ENCODE assay signal across 24 cellular contexts in genomic region chr20:58274384-58274783, GRCh38.
"Had no signal": no experiment of that assay in that cellular context is flagged by ENCODE, and none has a peak within 500 bp of the region (broad histone marks: within the 10 kb centered on the region; RNA-seq: fewer than 3 reads in every experiment).

No MANE protein-coding gene starts in this region.

- DNase-seq: cortex of kidney; effector CD8-positive, alpha-beta T cell; effector memory CD8-positive, alpha-beta T cell; endodermal cell; erythroblast; esophagus squamous epithelium; foreskin fibroblast; foreskin melanocyte; gastrocnemius medialis; glutamatergic neuron; head of caudate nucleus; heart right ventricle; hippocampal formation; left cardiac atrium; left lung; left ventricle myocardium superior; lower lobe of right lung; mesenchymal stem cell; mucosa of descending colon; naive B cell; naive thymus-derived CD8-positive, alpha-beta T cell had no signal

- FAIRE-seq: endometrium, islet of Langerhans, keratinocyte had no signal
